In genomic region chr10:26857991-26858706, GRCh38 we compare ENCODE assay signal across 8 cellular contexts. TPM values are rescaled to one million over a fixed set of nuclear protein-coding genes. Genes with fewer than 3 reads are reported as not detected.
A peak's percentile ranks its signal among the peaks of the same experiment; 100 is the strongest.
DNase-seq lines count a peak whose midpoint lies in the region; ATAC-seq lines count a peak whose summit lies in the region.

No MANE protein-coding gene starts in this region.

- no CpG with 5 or more reads among the region's 7 CpGs for WGBS in mesendoderm (ENCODE audit: extremely low coverage, insufficient coverage, low lambda C conversion rate)

- no peak overlapping the region for H3K4ac ChIP-seq in mesendoderm (ENCODE audit: low read depth, low read length)

- H3K23ac ChIP-seq in mesendoderm (ENCODE audit: low read length) = no peak overlapping the region

- no peak overlapping the region for H2BK15ac ChIP-seq in mesendoderm (replicated peaks; ENCODE audit: low read depth)

- no peak overlapping the region for H2BK120ac ChIP-seq in mesendoderm (ENCODE audit: low read depth, low read length)

- intact Hi-C loops in activated T-helper 2 cell treated with anti-CD3 and anti-CD28 coated beads, Interferon-gamma antibody, Interleukin-2, Interleukin-4, amounts not matched to agents 10 μg/mL and 5 μg/mL and 100 μg/mL, durations not matched to agents 14 hours and 24 hours and 36 hours (cut with micrococcal nuclease) = loop anchor here (2.0 to 5.0 kb wide), 2 partner anchors 13 to 76 kb away; no protein-coding TSS in a partner anchor

- peaks cover 2% of the 10 kb centered on the region for H3K79me1 ChIP-seq in mesendoderm (ENCODE audit: low read length)

- H3K36me3 ChIP-seq in mesendoderm (ENCODE audit: control insufficient read depth, insufficient read depth, low read length) = no peaks in the 10 kb centered on the region
- H3K36me3 ChIP-seq in effector memory CD4-positive, alpha-beta T cell (ENCODE audit: control insufficient read depth, insufficient read depth, low read length) = no peaks in the 10 kb centered on the region

- H2AK5ac ChIP-seq in mesendoderm (ENCODE audit: low read length) = no peak overlapping the region

- H3K27me3 Mint-ChIP-seq in activated T-cell treated with anti-CD3 and anti-CD28 coated beads, Interleukin-2, amount 50 U/mL, for 4 hours (ENCODE audit: low read depth) = no peaks in the 10 kb centered on the region
- H3K27me3 Mint-ChIP-seq in activated T-helper 2 cell treated with anti-CD3 and anti-CD28 coated beads, Interferon-gamma antibody, Interleukin-2, Interleukin-4, amounts not matched to agents 10 μg/mL and 5 μg/mL and 100 μg/mL, durations not matched to agents 14 hours and 24 hours and 36 hours (ENCODE audit: low read depth) = peaks cover 5% of the 10 kb centered on the region

- no peak for DNase-seq in activated T-cell treated with anti-CD3 and anti-CD28 coated beads, Interleukin-2, amount 50 U/mL, for 4 hours
- no peak for DNase-seq in activated T-cell treated with anti-CD3 and anti-CD28 coated beads, Interleukin-2, amount 50 U/mL, for 1 hour
- DNase-seq in activated T-helper 2 cell treated with anti-CD3 and anti-CD28 coated beads, Interferon-gamma antibody, Interleukin-2, Interleukin-4, amounts not matched to agents 10 μg/mL and 5 μg/mL and 100 μg/mL, durations not matched to agents 14 hours and 24 hours and 36 hours (ENCODE audit: low spot score) = no peak
- peak; percentile 57 for DNase-seq in mesendoderm
- DNase-seq in effector memory CD4-positive, alpha-beta T cell = no peak
- no peak for DNase-seq in activated CD4-positive, CD25-positive, alpha-beta regulatory T cell treated with anti-CD3 and anti-CD28 coated beads, Interleukin-2, amount 50 U/mL, for 72 hours
- DNase-seq in activated CD4-positive, alpha-beta T cell treated with anti-CD3 and anti-CD28 coated beads for 4 hours = no peak

- peaks cover 51% of the 10 kb centered on the region for H3K4me1 Mint-ChIP-seq in activated T-cell treated with anti-CD3 and anti-CD28 coated beads, Interleukin-2, amount 50 U/mL, for 4 hours (ENCODE audit: low read depth)
- H3K4me1 Mint-ChIP-seq in activated T-helper 2 cell treated with anti-CD3 and anti-CD28 coated beads, Interferon-gamma antibody, Interleukin-2, Interleukin-4, amounts not matched to agents 10 μg/mL and 5 μg/mL and 100 μg/mL, durations not matched to agents 14 hours and 24 hours and 36 hours (ENCODE audit: low read depth) = peaks cover 41% of the 10 kb centered on the region

- no peaks in the 10 kb centered on the region for H3K27me3 ChIP-seq in mesendoderm (ENCODE audit: insufficient read depth, low read length, poor library complexity)
- no peaks in the 10 kb centered on the region for H3K27me3 ChIP-seq in effector memory CD4-positive, alpha-beta T cell (replicated peaks; ENCODE audit: control insufficient read depth, insufficient read depth, low read length, poor library complexity, severe bottlenecking)

- H3K4me2 ChIP-seq in mesendoderm (ENCODE audit: low read length) = no peak overlapping the region

- no peak overlapping the region for H3K4me3 ChIP-seq in mesendoderm (ENCODE audit: low read length)
- no peak overlapping the region for H3K4me3 ChIP-seq in effector memory CD4-positive, alpha-beta T cell (ENCODE audit: insufficient read depth, low read depth, low read length, poor library complexity, severe bottlenecking)

- peak overlapping the region; percentile 51 for H3K27ac Mint-ChIP-seq in activated T-helper 2 cell treated with anti-CD3 and anti-CD28 coated beads, Interferon-gamma antibody, Interleukin-2, Interleukin-4, amounts not matched to agents 10 μg/mL and 5 μg/mL and 100 μg/mL, durations not matched to agents 14 hours and 24 hours and 36 hours

- peaks cover 41% of the 10 kb centered on the region for H3K79me2 ChIP-seq in mesendoderm (ENCODE audit: control insufficient read depth, insufficient read depth, low read length)

- H3K9me3 ChIP-seq in effector memory CD4-positive, alpha-beta T cell (ENCODE audit: control insufficient read depth, low read length) = no peaks in the 10 kb centered on the region

- H2BK5ac ChIP-seq in mesendoderm (ENCODE audit: low read length) = no peak overlapping the region

- ATAC-seq in activated T-cell treated with anti-CD3 and anti-CD28 coated beads, Interleukin-2, amount 50 U/mL, for 4 hours = no peak
- ATAC-seq in HG02981 (IDR thresholded peaks at IDR 0.05; ENCODE audit: unreplicated experiment) = peak; percentile 24

- H4K5ac ChIP-seq in mesendoderm (ENCODE audit: low read length) = no peak overlapping the region

- peak overlapping the region; percentile 99 for H3K4me3 Mint-ChIP-seq in activated T-cell treated with anti-CD3 and anti-CD28 coated beads, Interleukin-2, amount 50 U/mL, for 4 hours
- peak overlapping the region; percentile 97 for H3K4me3 Mint-ChIP-seq in activated T-helper 2 cell treated with anti-CD3 and anti-CD28 coated beads, Interferon-gamma antibody, Interleukin-2, Interleukin-4, amounts not matched to agents 10 μg/mL and 5 μg/mL and 100 μg/mL, durations not matched to agents 14 hours and 24 hours and 36 hours (ENCODE audit: low read depth)

- H3K18ac ChIP-seq in mesendoderm (ENCODE audit: low read length) = no peak overlapping the region

- no peak overlapping the region for H3K9ac ChIP-seq in mesendoderm (ENCODE audit: low read length)

- H3K27ac ChIP-seq in mesendoderm (ENCODE audit: low read depth, low read length) = no peak overlapping the region
- H3K27ac ChIP-seq in effector memory CD4-positive, alpha-beta T cell (ENCODE audit: insufficient read depth, low read length, poor library complexity, severe bottlenecking) = no peak overlapping the region

- H3K56ac ChIP-seq in mesendoderm (ENCODE audit: low read length) = no peak overlapping the region

- peaks cover 6% of the 10 kb centered on the region for H3K36me3 Mint-ChIP-seq in activated T-cell treated with anti-CD3 and anti-CD28 coated beads, Interleukin-2, amount 50 U/mL, for 4 hours (ENCODE audit: insufficient read depth)
- peaks cover 14% of the 10 kb centered on the region for H3K36me3 Mint-ChIP-seq in activated T-helper 2 cell treated with anti-CD3 and anti-CD28 coated beads, Interferon-gamma antibody, Interleukin-2, Interleukin-4, amounts not matched to agents 10 μg/mL and 5 μg/mL and 100 μg/mL, durations not matched to agents 14 hours and 24 hours and 36 hours (ENCODE audit: low read depth)

- H4K8ac ChIP-seq in mesendoderm (ENCODE audit: low read depth, low read length) = peak overlapping the region; percentile 86

- no peaks in the 10 kb centered on the region for H3K9me3 Mint-ChIP-seq in activated T-cell treated with anti-CD3 and anti-CD28 coated beads, Interleukin-2, amount 50 U/mL, for 4 hours
- H3K9me3 Mint-ChIP-seq in activated T-helper 2 cell treated with anti-CD3 and anti-CD28 coated beads, Interferon-gamma antibody, Interleukin-2, Interleukin-4, amounts not matched to agents 10 μg/mL and 5 μg/mL and 100 μg/mL, durations not matched to agents 14 hours and 24 hours and 36 hours = no peaks in the 10 kb centered on the region

- no peaks in the 10 kb centered on the region for H3K4me1 ChIP-seq in mesendoderm (ENCODE audit: control insufficient read depth, low read depth, low read length)
- H3K4me1 ChIP-seq in effector memory CD4-positive, alpha-beta T cell (ENCODE audit: control insufficient read depth, insufficient read depth, low read length, poor library complexity, severe bottlenecking) = peaks cover 17% of the 10 kb centered on the region

RNA-seq across cellular contexts. Expression of gene ABI1, which starts 2.6 kb away (rescaled TPM):
- 10 to 100 TPM; 36.0 to 40.6 (median 39.1) TPM for total RNA-seq in activated T-cell treated with anti-CD3 and anti-CD28 coated beads, Interleukin-2, amount 50 U/mL, for 4 hours
- 50.1 and 52.7 TPM in 2 replicates for total RNA-seq in activated T-helper 2 cell treated with anti-CD3 and anti-CD28 coated beads, Interferon-gamma antibody, Interleukin-2, Interleukin-4, amounts not matched to agents 10 μg/mL and 5 μg/mL and 100 μg/mL, durations not matched to agents 14 hours and 24 hours and 36 hours
- 24.5 TPM for polyA plus RNA-seq in mesendoderm (2013, experiment 1 of 2)
- 25.7 TPM for polyA plus RNA-seq in mesendoderm (2013, experiment 2 of 2)
